In genomic region chr1:209678981-209679539, GRCh38 we compare ENCODE assay signal across 28 cellular contexts. TPM values are rescaled to one million over a fixed set of nuclear protein-coding genes. Genes with fewer than 3 reads are reported as not detected.
"Had no signal": no experiment of that assay in that cellular context is flagged by ENCODE, and none has a peak within 500 bp of the region (broad histone marks: within the 10 kb centered on the region; RNA-seq: fewer than 3 reads in every experiment).

No MANE protein-coding gene starts in this region.

- ATAC-seq: activated CD8-positive, alpha-beta T cell treated with anti-CD3 and anti-CD28 coated beads for 36 hours; Panc1; Right ventricle myocardium inferior; T-cell had no signal

- H3K4me3 Mint-ChIP-seq: activated CD8-positive, alpha-beta T cell treated with anti-CD3 and anti-CD28 coated beads for 36 hours; activated T-helper 1 cell treated with anti-CD3 and anti-CD28 coated beads, Interleukin-12 subunit alpha, Interleukin-12 subunit beta, Interleukin-2, Interleukin-4 antibody, amounts not matched to agents 30 ng/mL and 10 ng/mL and 1 ng/mL, durations not matched to agents 14 hours and 24 hours and 36 hours; T-cell had no signal

- H3K36me3 Mint-ChIP-seq: T-cell had no signal

- H3K27ac Mint-ChIP-seq: activated CD8-positive, alpha-beta T cell treated with anti-CD3 and anti-CD28 coated beads for 36 hours; activated naive CD4-positive, alpha-beta T cell treated with anti-CD3 and anti-CD28 coated beads, Interleukin-2, amount 50 U/mL, for 72 hours; T-cell had no signal

- H3K36me3 ChIP-seq: brain microvascular endothelial cell, cardiac muscle cell had no signal

- H3K9me3 Mint-ChIP-seq: activated CD8-positive, alpha-beta T cell treated with anti-CD3 and anti-CD28 coated beads for 36 hours; activated T-helper 1 cell treated with anti-CD3 and anti-CD28 coated beads, Interleukin-12 subunit alpha, Interleukin-12 subunit beta, Interleukin-2, Interleukin-4 antibody, amounts not matched to agents 30 ng/mL and 10 ng/mL and 1 ng/mL, durations not matched to agents 14 hours and 24 hours and 36 hours; T-cell had no signal

- H3K27ac ChIP-seq: brain microvascular endothelial cell, cardiac muscle cell, SK-N-MC, VCaP had no signal

- DNase-seq: activated CD4-positive, alpha-beta T cell treated with anti-CD3 and anti-CD28 coated beads, Interleukin-2, amount 50 U/mL, for 1 hour; activated CD4-positive, CD25-positive, alpha-beta regulatory T cell; activated CD8-positive, alpha-beta memory T cell treated with anti-CD3 and anti-CD28 coated beads, Interleukin-2, amount 50 U/mL, for 4 hours; activated CD8-positive, alpha-beta T cell treated with anti-CD3 and anti-CD28 coated beads for 36 hours; activated effector memory CD4-positive, alpha-beta T cell treated with anti-CD3 and anti-CD28 coated beads, Interleukin-2, amount 50 U/mL, for 16 hours; activated naive CD4-positive, alpha-beta T cell treated with Interleukin-2 at 50 U/mL for 16 hours; activated T-cell treated with anti-CD3 and anti-CD28 coated beads, Interleukin-2, amount 50 U/mL, for 1 hour; brain microvascular endothelial cell; KG1; NCI-H1048; NCI-H146; NCI-H1930; NCI-H2171 treated with DMSO at 0.1 percent for 48 hours; NCI-H226; NCI-H526; NCI-H774; OCI-M1; RPMI8226; T-cell had no signal

- H3K4me3 ChIP-seq: cardiac muscle cell, SK-N-MC had no signal

RNA-seq across cellular contexts. Expression of gene HSD11B1, which starts 25.6 kb away (rescaled TPM):
- total RNA-seq: cardiac muscle cell, LHCN-M2, NCI-H460 had no signal
- polyA plus RNA-seq: cardiac muscle cell had no signal
